Comparison of ENCODE assay signal across 8 cellular contexts in the genomic region with DNA sequence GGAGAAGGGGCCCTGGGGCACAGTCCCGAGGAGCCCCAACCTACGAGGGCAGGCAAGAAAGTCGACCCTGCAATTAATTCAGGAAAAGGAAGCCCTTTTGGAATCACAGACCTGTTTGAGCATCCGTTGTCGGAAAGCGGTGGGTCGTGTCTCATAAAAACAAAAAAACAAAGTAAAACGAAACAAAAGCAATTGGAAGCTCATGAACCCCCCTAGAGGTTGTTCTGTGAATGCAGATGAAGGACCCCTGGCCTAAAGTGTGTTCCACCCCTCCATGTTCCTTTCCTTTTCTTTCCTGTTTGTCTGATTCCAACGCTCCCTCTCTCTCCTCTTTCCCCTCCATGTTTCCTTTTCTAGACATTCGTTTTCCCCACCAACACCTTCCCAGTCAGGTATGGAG.
DNase-seq lines count a peak whose midpoint lies in the region; ATAC-seq, FAIRE-seq and TF ChIP-seq lines count a peak whose summit lies in the region.

No MANE protein-coding gene starts in this region.

- H3K4me3 ChIP-seq in K562: no peak overlapping the region

- peak overlapping the region in 3 of 10 donors; percentile 28 to 49 (median 36) for H3K27ac Mint-ChIP-seq in naive thymus-derived CD8-positive, alpha-beta T cell

- no peaks in the 10 kb centered on the region for H3K9me3 ChIP-seq in K562 (replicated peaks; ENCODE audit: control insufficient read depth, insufficient read depth, low read depth, low read length)

- peak; percentile 71 for FAIRE-seq in K562 (lab: Jason Lieb, UNC)

- in situ Hi-C loops in K562 (cut with MboI): no loop called here

- POLR2A ChIA-PET in K562 (lab: Yijun Ruan, JAX): interaction anchor here (0.6 kb wide), 1 partner anchor 10 kb away, joined by 3 read pairs; no protein-coding TSS in a partner anchor
- POLR2A ChIA-PET in naive thymus-derived CD8-positive, alpha-beta T cell (lab: Charles Lee): no interaction called here

- H4K20me1 ChIP-seq in K562 (replicated peaks; ENCODE audit: control insufficient read depth, insufficient read depth, low read length): no peaks in the 10 kb centered on the region

- peak overlapping the region; percentile 68 for H2AFZ ChIP-seq in K562 (ENCODE audit: low read depth, low read length)

- H3K9ac ChIP-seq in K562 (ENCODE audit: insufficient read depth in 1 of 2, low read depth in 2 of 2, low read length in 2 of 2): no peak overlapping the region

- H3K27me3 ChIP-seq in K562 (ENCODE audit: control insufficient read depth in 2 of 2, insufficient read depth in 2 of 2, low read length in 2 of 2): peaks cover 17 to 38% of the 10 kb centered on the region in 2 experiments; a peak in 4 of 5 replicates

- no peaks in the 10 kb centered on the region for H3K36me3 Mint-ChIP-seq in naive thymus-derived CD8-positive, alpha-beta T cell

- TF ChIP-seq RAD21 in K562 (CRISPR knock-in tag; conservative IDR thresholded peaks at IDR 0.05 in 1 of 2, IDR thresholded peaks at IDR 0.05 in 1 of 2): 0 out of 4 replicates have a peak, but pooled peaks of 1 of the 2 experiments have one; percentile 15

- H3K9me3 Mint-ChIP-seq in naive thymus-derived CD8-positive, alpha-beta T cell: no peaks in the 10 kb centered on the region

- intact Hi-C loops in K562 (cut with micrococcal nuclease): no loop called here

- H3K4me2 ChIP-seq in K562 (ENCODE audit: insufficient read depth, low read length): no peak overlapping the region

- WGBS in K562 (ENCODE audit: insufficient coverage, low coverage, missing lambda C conversion rate): 0% methylated on average over 10 of the region's 10 CpGs

- H3K27ac ChIP-seq in K562 (ENCODE audit: extremely low read depth, low read depth, low read length): no peak overlapping the region

- peaks cover 3 to 13% (median 7%) of the 10 kb centered on the region in 4 donors for H3K4me1 Mint-ChIP-seq in naive thymus-derived CD8-positive, alpha-beta T cell

- ATAC-seq in K562 (peak; percentile 71), HG02938 (IDR thresholded peaks at IDR 0.05; ENCODE audit: unreplicated experiment) (no peak)
- no peak for ATAC-seq in naive thymus-derived CD8-positive, alpha-beta T cell

- CTCF ChIA-PET in K562 (lab: Yijun Ruan, JAX; ENCODE audit: low intra/inter-chr PET ratio): no interaction called here

- TF ChIP-seq EP300 in K562 (IDR thresholded peaks at IDR 0.05; ENCODE audit: low read length): no peak

- H3K9me1 ChIP-seq in K562 (ENCODE audit: control insufficient read depth, insufficient read depth, low read length): no peaks in the 10 kb centered on the region

- H3K4me3 Mint-ChIP-seq in naive thymus-derived CD8-positive, alpha-beta T cell: peak overlapping the region; percentile 42 to 85 (median 72)

- H3K79me2 ChIP-seq in K562 (ENCODE audit: control insufficient read depth, insufficient read depth, low read length): no peaks in the 10 kb centered on the region

- no peak for TF ChIP-seq POLR2A in K562 (conservative IDR thresholded peaks at IDR 0.05)

- no TSS peak for BruUV-seq in K562 (replicated peaks; lab: Mats Ljungman, UMichigan)

- peak; percentile 41 to 60 (median 43) for TF ChIP-seq CTCF in K562 (IDR thresholded peaks at IDR 0.05 in 2 of 3, conservative IDR thresholded peaks at IDR 0.05 in 1 of 3; ENCODE audit: insufficient read depth in 2 of 3, low read depth in 1 of 3, low read length in 3 of 3)

- H3K36me3 ChIP-seq in K562 (ENCODE audit: control insufficient read depth, insufficient read depth, low read length): no peaks in the 10 kb centered on the region

- DNase-seq in ELR (ENCODE audit: low read depth) (peak; percentile 36), HuH-7.5 (ENCODE audit: low spot score) (peak; percentile 20), K562 (ENCODE audit: extremely low read depth in 1 of 4, low spot score in 3 of 4) (peak; percentile 16 to 60 (median 44)), DMS153 treated with DMSO at 0.1 percent for 48 hours (lab: John Stamatoyannopoulos, UW; ENCODE audit: unreplicated experiment) (no peak)
- peak in 2 of 10 donors; percentile 9 to 10 for DNase-seq in naive thymus-derived CD8-positive, alpha-beta T cell
- no peak for DNase-seq in stimulated activated naive CD4-positive, alpha-beta T cell treated with Interleukin-2 at 50 U/mL for 16 hours (lab: John Stamatoyannopoulos, UW)
- DNase-seq in activated CD8-positive, alpha-beta memory T cell treated with anti-CD3 and anti-CD28 coated beads, Interleukin-2, amount 50 U/mL, for 4 hours: no peak

- peaks cover 5 to 33% (median 15%) of the 10 kb centered on the region in 5 donors for H3K27me3 Mint-ChIP-seq in naive thymus-derived CD8-positive, alpha-beta T cell

- no peaks in the 10 kb centered on the region for H3K4me1 ChIP-seq in K562 (replicated peaks in 1 of 2; ENCODE audit: control insufficient read depth in 2 of 2, insufficient read depth in 2 of 2, low read length in 2 of 2)

TF ChIP-seq in K562, 482 proteins besides CTCF, POLR2A, EP300 and RAD21:
- TF ChIP-seq ZNF274 (IDR thresholded peaks at IDR 0.05; ENCODE audit: borderline replicate concordance, low read depth, low read length) (no peak), ZMIZ1 (IDR thresholded peaks at IDR 0.05; ENCODE audit: low read depth in 2 of 2, low read length in 2 of 2) (no peak), CBFB (CRISPR knock-in tag; IDR thresholded peaks at IDR 0.05) (no peak), ZFP1 (CRISPR knock-in tag; IDR thresholded peaks at IDR 0.05) (no peak), BCOR (IDR thresholded peaks at IDR 0.05) (no peak), ZNF224 (CRISPR knock-in tag; IDR thresholded peaks at IDR 0.05) (no peak), TFAM (CRISPR knock-in tag; conservative IDR thresholded peaks at IDR 0.05) (no peak), POLR3A (IDR thresholded peaks at IDR 0.05; ENCODE audit: borderline replicate concordance, extremely low read depth, insufficient read depth, insufficient read length) (no peak), TGIF2 (CRISPR knock-in tag; IDR thresholded peaks at IDR 0.05) (no peak), NR1H2 (CRISPR knock-in tag; IDR thresholded peaks at IDR 0.05) (no peak), PHF8 (IDR thresholded peaks at IDR 0.05; ENCODE audit: borderline replicate concordance, low read length) (no peak), KAT8 (IDR thresholded peaks at IDR 0.05; ENCODE audit: low read depth) (no peak)
- TF ChIP-seq, protein P1, sequence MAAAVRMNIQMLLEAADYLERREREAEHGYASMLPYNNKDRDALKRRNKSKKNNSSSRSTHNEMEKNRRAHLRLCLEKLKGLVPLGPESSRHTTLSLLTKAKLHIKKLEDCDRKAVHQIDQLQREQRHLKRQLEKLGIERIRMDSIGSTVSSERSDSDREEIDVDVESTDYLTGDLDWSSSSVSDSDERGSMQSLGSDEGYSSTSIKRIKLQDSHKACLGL (CRISPR knock-in tag; IDR thresholded peaks at IDR 0.05; ENCODE audit: borderline replicate concordance, poor library complexity, severe bottlenecking): no peak
TF ChIP-seq in K562: peak in this region for 0.

Comparison
In these comparisons a context has a peak if more than half of its experiments do, and no peak if none do; other contexts are left out.
1. DNase-seq: peak in ELR (single experiment), HuH-7.5 (single experiment) and K562 (4 of 4); none in DMS153 treated with DMSO at 0.1 percent for 48 hours (single experiment), stimulated activated naive CD4-positive, alpha-beta T cell treated with Interleukin-2 at 50 U/mL for 16 hours (single experiment) and activated CD8-positive, alpha-beta memory T cell treated with anti-CD3 and anti-CD28 coated beads, Interleukin-2, amount 50 U/mL, for 4 hours (single experiment).